In genomic region chr16:20874088-20874581, GRCh38 we compare ENCODE assay signal across 10 cellular contexts. TPM values are rescaled to one million over a fixed set of nuclear protein-coding genes. Genes with fewer than 3 reads are reported as not detected.
DNase-seq lines count a peak whose midpoint lies in the region; ATAC-seq and TF ChIP-seq lines count a peak whose summit lies in the region.
"Had no signal": no experiment of that assay in that cellular context is flagged by ENCODE, and none has a peak within 500 bp of the region (broad histone marks: within the 10 kb centered on the region; RNA-seq: fewer than 3 reads in every experiment).

No MANE protein-coding gene starts in this region.

- peak overlapping the region; percentile 60 for H3K4me2 ChIP-seq in OCI-LY3 (ENCODE audit: low read length)

- no peak for DNase-seq in activated CD8-positive, alpha-beta memory T cell treated with anti-CD3 and anti-CD28 coated beads, Interleukin-2, amount 10 ng/mL, durations not matched to agents 7 days and 5 days
- no peak for DNase-seq in activated CD8-positive, alpha-beta memory T cell treated with anti-CD3 and anti-CD28 coated beads, Interleukin-2, amount 50 U/mL, for 4 hours
- no peak for DNase-seq in chondrocyte (ENCODE audit: low spot score)
- DNase-seq in stimulated activated naive B cell treated with anti-CD40 and anti-IgM and Interleukin-4, amounts not matched to agents 10 μg/mL and 1 μg/mL and 100 μg/mL, for 72 hours = no peak
- no peak for DNase-seq in SW 1271 (lab: John Stamatoyannopoulos, UW)
- DNase-seq in anterior cingulate cortex (lab: John Stamatoyannopoulos, UW) = no peak
- DNase-seq: NCI-H187 had no signal

- no peaks in the 10 kb centered on the region for H3K27me3 Mint-ChIP-seq in activated CD8-positive, alpha-beta memory T cell treated with anti-CD3 and anti-CD28 coated beads, Interleukin-2, amount 10 ng/mL, durations not matched to agents 7 days and 5 days
- H3K27me3 Mint-ChIP-seq in chondrocyte (ENCODE audit: low read depth) = no peaks in the 10 kb centered on the region
- H3K27me3 Mint-ChIP-seq in stimulated activated naive B cell treated with anti-CD40 and anti-IgM and Interleukin-4, amounts not matched to agents 10 μg/mL and 1 μg/mL and 100 μg/mL, for 72 hours = no peaks in the 10 kb centered on the region

- H4K20me1 ChIP-seq in OCI-LY3 (ENCODE audit: insufficient read depth, low read length) = peaks cover 30% of the 10 kb centered on the region

- TF ChIP-seq CTCF in OCI-LY3 (IDR thresholded peaks at IDR 0.05; ENCODE audit: low read depth, low read length) (no peak), chondrocyte (IDR thresholded peaks at IDR 0.05) (no peak)

- peak overlapping the region; percentile 66 for H3K4me3 Mint-ChIP-seq in activated CD8-positive, alpha-beta memory T cell treated with anti-CD3 and anti-CD28 coated beads, Interleukin-2, amount 10 ng/mL, durations not matched to agents 7 days and 5 days
- H3K4me3 Mint-ChIP-seq in chondrocyte (ENCODE audit: unreplicated experiment) = no peak overlapping the region
- H3K4me3 Mint-ChIP-seq in stimulated activated naive B cell treated with anti-CD40 and anti-IgM and Interleukin-4, amounts not matched to agents 10 μg/mL and 1 μg/mL and 100 μg/mL, for 72 hours = peak overlapping the region; percentile 17 to 62

- H3K27me3 ChIP-seq in OCI-LY3 (ENCODE audit: low read depth, low read length) = 0 out of 2 replicates have a peak, but pooled peaks cover 4% of the 10 kb centered on the region
- H3K27me3 ChIP-seq: tibial nerve had no signal

- peaks cover 89% of the 10 kb centered on the region for H3K4me1 Mint-ChIP-seq in activated CD8-positive, alpha-beta memory T cell treated with anti-CD3 and anti-CD28 coated beads, Interleukin-2, amount 10 ng/mL, durations not matched to agents 7 days and 5 days
- H3K4me1 Mint-ChIP-seq in chondrocyte (ENCODE audit: low read depth) = peaks cover 88% of the 10 kb centered on the region
- H3K4me1 Mint-ChIP-seq in stimulated activated naive B cell treated with anti-CD40 and anti-IgM and Interleukin-4, amounts not matched to agents 10 μg/mL and 1 μg/mL and 100 μg/mL, for 72 hours = peaks cover 25 to 45% of the 10 kb centered on the region in 2 donors

- peak overlapping the region; percentile 23 for H3K4me3 ChIP-seq in OCI-LY3 (ENCODE audit: low read length)
- H3K4me3 ChIP-seq: tibial nerve had no signal

- no peak overlapping the region for H2AFZ ChIP-seq in OCI-LY3 (ENCODE audit: low read depth, low read length)

- H3K9ac ChIP-seq in OCI-LY3 (ENCODE audit: low read length) = no peak overlapping the region

- H3K9me3 Mint-ChIP-seq in activated CD8-positive, alpha-beta memory T cell treated with anti-CD3 and anti-CD28 coated beads, Interleukin-2, amount 10 ng/mL, durations not matched to agents 7 days and 5 days (ENCODE audit: low read depth) = no peaks in the 10 kb centered on the region
- peaks cover 4% of the 10 kb centered on the region for H3K9me3 Mint-ChIP-seq in chondrocyte (ENCODE audit: low read depth)
- H3K9me3 Mint-ChIP-seq in stimulated activated naive B cell treated with anti-CD40 and anti-IgM and Interleukin-4, amounts not matched to agents 10 μg/mL and 1 μg/mL and 100 μg/mL, for 72 hours = peaks cover 0 to 3% of the 10 kb centered on the region in 2 donors

- peaks cover 6% of the 10 kb centered on the region for H3K36me3 ChIP-seq in OCI-LY3 (replicated peaks; ENCODE audit: low read depth, low read length)
- H3K36me3 ChIP-seq: tibial nerve had no signal

- peaks cover 39% of the 10 kb centered on the region for H3K36me3 Mint-ChIP-seq in activated CD8-positive, alpha-beta memory T cell treated with anti-CD3 and anti-CD28 coated beads, Interleukin-2, amount 10 ng/mL, durations not matched to agents 7 days and 5 days
- no peaks in the 10 kb centered on the region for H3K36me3 Mint-ChIP-seq in chondrocyte (ENCODE audit: low read depth)
- peaks cover 7 to 8% of the 10 kb centered on the region in 2 donors for H3K36me3 Mint-ChIP-seq in stimulated activated naive B cell treated with anti-CD40 and anti-IgM and Interleukin-4, amounts not matched to agents 10 μg/mL and 1 μg/mL and 100 μg/mL, for 72 hours

- CTCF ChIA-PET in activated CD8-positive, alpha-beta memory T cell treated with anti-CD3 and anti-CD28 coated beads, Interleukin-2, amount 10 ng/mL, durations not matched to agents 7 days and 5 days (lab: Charles Lee) = interaction anchor here (0.6 to 4.2 kb wide), 17 partner anchors 8 to 283 kb away, joined by 3 to 28 read pairs (median 8); partner anchors contain the start of genes DCUN1D3, ERI2, LYRM1 and REXO5

- H3K27ac Mint-ChIP-seq in activated CD8-positive, alpha-beta memory T cell treated with anti-CD3 and anti-CD28 coated beads, Interleukin-2, amount 10 ng/mL, durations not matched to agents 7 days and 5 days = peak overlapping the region; percentile 98
- peak overlapping the region; percentile 76 for H3K27ac Mint-ChIP-seq in chondrocyte (ENCODE audit: unreplicated experiment)
- peak overlapping the region; percentile 67 for H3K27ac Mint-ChIP-seq in stimulated activated naive B cell treated with anti-CD40 and anti-IgM and Interleukin-4, amounts not matched to agents 10 μg/mL and 1 μg/mL and 100 μg/mL, for 72 hours

- H3K27ac ChIP-seq in OCI-LY3 (ENCODE audit: low read length) = peak overlapping the region; percentile 64

- H3K4me1 ChIP-seq in OCI-LY3 (ENCODE audit: low read length) = peaks cover 54% of the 10 kb centered on the region

- peaks cover 4% of the 10 kb centered on the region; the same call in 1 of the 2 replicates for H3K79me2 ChIP-seq in OCI-LY3 (ENCODE audit: low read length)

- no peaks in the 10 kb centered on the region for H3K9me3 ChIP-seq in OCI-LY3 (ENCODE audit: insufficient read depth, low read length)
- H3K9me3 ChIP-seq: tibial nerve had no signal

- peak; percentile 5 for ATAC-seq in activated CD8-positive, alpha-beta memory T cell treated with anti-CD3 and anti-CD28 coated beads, Interleukin-2, amount 10 ng/mL, durations not matched to agents 7 days and 5 days
- no peak for ATAC-seq in stimulated activated naive B cell treated with anti-CD40 and anti-IgM and Interleukin-4, amounts not matched to agents 10 μg/mL and 1 μg/mL and 100 μg/mL, for 72 hours (replicated peaks)
- ATAC-seq in HG02678 (IDR thresholded peaks at IDR 0.05; ENCODE audit: unreplicated experiment) = no peak

RNA-seq across cellular contexts. Expression of gene DCUN1D3, which starts 26.0 kb away (rescaled TPM):
- 10 to 100 TPM; 18.1 to 24.4 TPM for total RNA-seq in activated CD8-positive, alpha-beta memory T cell treated with anti-CD3 and anti-CD28 coated beads, Interleukin-2, amount 10 ng/mL, durations not matched to agents 7 days and 5 days
- total RNA-seq in chondrocyte = 40.9 to 46.0 TPM (median 44.4 TPM) in 3 replicates

RNA-seq across cellular contexts. Expression of gene LYRM1, which starts 26.4 kb away (rescaled TPM):
- total RNA-seq in activated CD8-positive, alpha-beta memory T cell treated with anti-CD3 and anti-CD28 coated beads, Interleukin-2, amount 10 ng/mL, durations not matched to agents 7 days and 5 days = 10 to 100 TPM; 38.6 to 47.7 TPM
- 18.1 to 20.1 TPM (median 18.5 TPM) in 3 replicates for total RNA-seq in chondrocyte
